In the genomic region with DNA sequence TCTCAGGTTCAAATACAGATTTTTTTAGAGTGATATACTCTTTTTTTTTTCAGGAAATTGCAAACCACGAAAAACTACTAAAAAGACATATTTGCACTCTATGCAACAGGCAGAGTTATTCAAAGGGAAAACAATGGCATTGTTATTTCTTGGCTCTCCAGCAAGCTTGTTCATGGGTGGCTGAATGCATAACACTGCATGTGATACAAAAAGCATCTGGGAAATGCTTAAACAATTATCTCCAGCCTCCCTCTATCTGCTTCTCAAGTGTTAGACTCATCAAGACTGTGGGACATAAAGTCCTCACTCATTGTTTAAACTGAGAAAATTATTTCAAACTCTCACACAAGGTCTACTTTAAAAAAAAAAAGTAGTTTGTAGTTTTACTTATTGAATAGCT, we compare ENCODE assay signal across 2 cellular contexts.
TF ChIP-seq lines count a peak whose summit lies in the region.

No MANE protein-coding gene starts in this region.

TF ChIP-seq in Ishikawa, 13 proteins besides CTCF, POLR2A, EP300 and RAD21:
- TF ChIP-seq NFIC (IDR thresholded peaks at IDR 0.05) (0 out of 2 replicates have a peak, but pooled peaks have one; percentile 9), EGR1 (IDR thresholded peaks at IDR 0.05) (no peak)

TF ChIP-seq in endothelial cell of umbilical vein, 7 proteins besides CTCF, POLR2A, EP300 and RAD21:
- no peak for TF ChIP-seq EZH2 (IDR thresholded peaks at IDR 0.05; ENCODE audit: borderline replicate concordance, low read depth, low read length, severe bottlenecking)
- TF ChIP-seq GATA2 (IDR thresholded peaks at IDR 0.05; ENCODE audit: insufficient read depth, insufficient read length, low read depth, low read length): no peak
- TF ChIP-seq FOS (IDR thresholded peaks at IDR 0.05; ENCODE audit: borderline replicate concordance, insufficient read depth, low read length): no peak
- no peak for TF ChIP-seq JUN (IDR thresholded peaks at IDR 0.05; ENCODE audit: borderline replicate concordance, insufficient read depth, insufficient read length, low read depth)
- TF ChIP-seq MYC (IDR thresholded peaks at IDR 0.05; ENCODE audit: low read depth, low read length): no peak
- TF ChIP-seq, protein P1, sequence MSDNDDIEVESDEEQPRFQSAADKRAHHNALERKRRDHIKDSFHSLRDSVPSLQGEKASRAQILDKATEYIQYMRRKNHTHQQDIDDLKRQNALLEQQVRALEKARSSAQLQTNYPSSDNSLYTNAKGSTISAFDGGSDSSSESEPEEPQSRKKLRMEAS (IDR thresholded peaks at IDR 0.05; ENCODE audit: insufficient read depth, insufficient read length): no peak
- no peak for TF ChIP-seq POLR2AphosphoS5 (IDR thresholded peaks at IDR 0.05; ENCODE audit: insufficient read depth, low read depth, low read length)
TF ChIP-seq in endothelial cell of umbilical vein: peak in this region for 0.
